Comparison of ENCODE assay signal across 33 cellular contexts in the genomic region with DNA sequence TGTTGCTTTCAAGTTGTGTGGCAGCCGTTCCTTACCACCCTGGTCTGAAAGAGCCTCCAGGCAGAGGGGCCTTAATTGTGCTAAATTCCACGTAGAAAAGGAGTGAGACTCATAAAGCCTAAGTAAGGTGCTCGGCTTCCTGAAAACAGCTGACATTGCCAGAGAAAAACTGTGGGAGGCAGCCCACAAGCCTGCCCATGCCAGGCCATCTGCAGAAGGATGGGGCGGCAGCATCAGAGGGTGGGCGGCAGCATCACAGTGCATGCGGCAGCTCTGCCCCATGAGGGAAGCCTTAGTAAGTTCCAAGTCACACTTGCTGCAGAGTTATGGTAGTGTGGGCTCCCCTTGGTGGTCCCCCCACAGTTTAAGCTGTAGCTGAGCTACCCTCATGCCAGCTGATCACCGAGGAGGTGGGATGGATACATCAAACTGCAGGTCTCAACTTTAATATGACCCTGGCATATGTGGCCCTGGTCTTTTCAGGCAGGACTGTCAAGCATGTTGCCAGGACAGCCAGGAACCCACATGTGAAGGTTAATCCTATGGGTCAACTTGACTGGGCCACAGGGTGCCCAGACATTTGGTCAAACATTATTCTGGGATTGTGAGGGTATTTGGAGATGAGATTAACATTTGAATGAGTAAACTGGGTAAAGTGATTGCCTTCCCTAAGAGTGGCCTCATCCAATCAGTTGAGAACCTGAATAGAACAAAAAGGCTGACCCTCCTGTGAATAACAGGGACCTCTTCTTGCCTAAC. TPM values are rescaled to one million over a fixed set of nuclear protein-coding genes. Genes with fewer than 3 reads are reported as not detected.
"Had no signal": no experiment of that assay in that cellular context is flagged by ENCODE, and none has a peak within 500 bp of the region (broad histone marks: within the 10 kb centered on the region; RNA-seq: fewer than 3 reads in every experiment).

No MANE protein-coding gene starts in this region.

- H3K27me3 Mint-ChIP-seq: stimulated activated memory B cell treated with anti-CD40 and anti-IgM and Interleukin-4, amounts not matched to agents 10 μg/mL and 1 μg/mL and 100 μg/mL, for 72 hours had no signal

- H3K4me3 Mint-ChIP-seq: nephron; stimulated activated memory B cell treated with anti-CD40 and anti-IgM and Interleukin-4, amounts not matched to agents 10 μg/mL and 1 μg/mL and 100 μg/mL, for 72 hours had no signal

- H2AFZ ChIP-seq: hepatocyte, parathyroid adenoma had no signal

- H3K9me3 Mint-ChIP-seq: naive thymus-derived CD8-positive, alpha-beta T cell; nephron; neural crest cell; stimulated activated memory B cell treated with anti-CD40 and anti-IgM and Interleukin-4, amounts not matched to agents 10 μg/mL and 1 μg/mL and 100 μg/mL, for 72 hours had no signal

- H3K27ac Mint-ChIP-seq: nephron; stimulated activated memory B cell treated with anti-CD40 and anti-IgM and Interleukin-4, amounts not matched to agents 10 μg/mL and 1 μg/mL and 100 μg/mL, for 72 hours had no signal

- H3K4me2 ChIP-seq: hepatocyte had no signal

- DNase-seq: heart right ventricle; kidney; left colon; left lung; lower lobe of right lung; mammary epithelial cell; mesenchymal stem cell; naive thymus-derived CD8-positive, alpha-beta T cell; nucleus accumbens; right cardiac atrium; spleen; stimulated activated CD4-positive, alpha-beta T cell treated with anti-CD3 and anti-CD28 coated beads, Interleukin-4, amount 100 ng/mL, for 24 hours; stimulated activated naive CD4-positive, alpha-beta T cell treated with Interleukin-2 at 50 U/mL for 16 hours; stomach; testis; thyroid gland; transverse colon; upper lobe of left lung had no signal

- H3K9me3 ChIP-seq: heart right ventricle, left lung, lower lobe of right lung, spleen, stomach, testis, thyroid gland, transverse colon, upper lobe of left lung, vagina had no signal

- H3K4me3 ChIP-seq: heart right ventricle, hepatocyte, left lung, lower lobe of right lung, skin epidermis, spleen, stomach, testis, thyroid gland, transverse colon, upper lobe of left lung, vagina had no signal

- H3K27me3 ChIP-seq: heart right ventricle, hepatocyte, left lung, spleen, stomach, testis, thyroid gland, transverse colon, upper lobe of left lung, vagina had no signal

- ATAC-seq: heart right ventricle; left colon; left lung; lower lobe of right lung; naive thymus-derived CD8-positive, alpha-beta T cell; right cardiac atrium; sciatic nerve; stimulated activated memory B cell treated with anti-CD40 and anti-IgM and Interleukin-4, amounts not matched to agents 10 μg/mL and 1 μg/mL and 100 μg/mL, for 72 hours had no signal

- H3K27ac ChIP-seq: heart right ventricle, hepatocyte, left lung, lower lobe of right lung, parathyroid adenoma, skin epidermis, spleen, stomach, testis, thyroid gland, transverse colon, upper lobe of left lung, vagina had no signal

RNA-seq across cellular contexts. Expression of gene NLRP10, which starts 18.8 kb away (rescaled TPM):
- total RNA-seq: heart right ventricle; kidney; left colon; left lung; liver; lower lobe of right lung; mucosa of gallbladder; naive thymus-derived CD8-positive, alpha-beta T cell; neural crest cell; posterior vena cava; right cardiac atrium; sciatic nerve; spleen; stomach; testis; thyroid gland; transverse colon; upper lobe of left lung; urinary bladder; vagina had no signal

RNA-seq across cellular contexts. Expression of gene OR10A3, which starts 42.5 kb away (rescaled TPM):
- total RNA-seq: heart right ventricle; hepatocyte; kidney; left colon; left lung; liver; lower lobe of right lung; mucosa of gallbladder; naive thymus-derived CD8-positive, alpha-beta T cell; neural crest cell; osteocyte; posterior vena cava; pulmonary artery endothelial cell; right cardiac atrium; sciatic nerve; spleen; stomach; thyroid gland; transverse colon; upper lobe of left lung; urinary bladder; vagina had no signal

RNA-seq across cellular contexts. Expression of gene OR10A6, which starts 52.9 kb away (rescaled TPM):
- total RNA-seq: heart right ventricle; hepatocyte; kidney; left colon; left lung; liver; lower lobe of right lung; mammary epithelial cell; mucosa of gallbladder; naive thymus-derived CD8-positive, alpha-beta T cell; neural crest cell; osteocyte; posterior vena cava; pulmonary artery endothelial cell; renal cortical epithelial cell; right cardiac atrium; sciatic nerve; spleen; testis; thyroid gland; transverse colon; upper lobe of left lung; urinary bladder; vagina had no signal
